ENCODE assay signal across 21 cellular contexts in the genomic region with DNA sequence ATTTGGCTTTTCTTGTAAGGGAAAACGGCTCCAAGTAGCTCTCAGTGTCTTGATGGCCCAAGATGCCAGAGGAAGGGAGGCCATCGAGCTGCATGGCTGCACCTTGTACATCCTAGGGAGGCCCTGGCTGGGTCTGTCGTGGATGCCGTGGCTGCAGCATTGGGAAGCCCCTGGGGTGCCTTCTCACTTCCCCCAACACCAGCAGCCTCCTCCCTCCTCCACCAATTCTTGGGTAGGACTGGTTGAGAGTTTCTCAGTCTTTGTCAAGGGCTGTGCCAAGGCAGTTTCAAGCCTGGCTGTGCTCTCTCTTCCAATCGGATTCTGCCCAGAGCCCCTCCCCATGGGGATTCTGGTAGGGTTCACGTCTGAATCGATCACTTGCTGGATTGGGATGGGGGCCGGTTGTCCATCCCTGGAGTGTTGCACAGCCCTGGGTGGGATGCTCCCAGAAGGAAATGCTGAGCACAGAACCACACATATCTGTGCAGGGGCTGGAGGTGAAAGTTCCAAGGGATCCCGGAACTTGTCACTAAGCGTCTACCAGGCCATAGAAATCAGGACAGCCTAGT. TPM values are rescaled to one million over a fixed set of nuclear protein-coding genes. Genes with fewer than 3 reads are reported as not detected.
A peak's percentile ranks its signal among the peaks of the same experiment; 100 is the strongest.
DNase-seq lines count a peak whose midpoint lies in the region; ATAC-seq and TF ChIP-seq lines count a peak whose summit lies in the region.
"Had no signal": no experiment of that assay in that cellular context is flagged by ENCODE, and none has a peak within 500 bp of the region (broad histone marks: within the 10 kb centered on the region; RNA-seq: fewer than 3 reads in every experiment).

No MANE protein-coding gene starts in this region.

- H3K27ac ChIP-seq in coronary artery: peak overlapping the region; percentile 18 to 69
- H3K27ac ChIP-seq: stomach had no signal

- H3K4me3 Mint-ChIP-seq in nephron progenitor cell (peak overlapping the region; percentile 76), natural killer cell (no peak overlapping the region)
- H3K4me3 Mint-ChIP-seq: activated B cell treated with CpG ODN at 0.5 μM for 24 hours; activated CD4-positive, alpha-beta memory T cell treated with anti-CD3 and anti-CD28 coated beads for 36 hours; activated T-cell treated with anti-CD3 and anti-CD28 coated beads, Interleukin-2, amount 50 U/mL, for 24 hours had no signal

- peaks cover 6% of the 10 kb centered on the region for H3K27me3 Mint-ChIP-seq in nephron progenitor cell (ENCODE audit: low read depth, poor library complexity)
- H3K27me3 Mint-ChIP-seq in natural killer cell (ENCODE audit: low read depth in 2 of 2): peaks cover 5 to 7% of the 10 kb centered on the region in 2 donors
- H3K27me3 Mint-ChIP-seq: activated naive CD4-positive, alpha-beta T cell treated with anti-CD3 and anti-CD28 coated beads, Interleukin-2, amount 50 U/mL, for 24 hours; activated T-cell treated with anti-CD3 and anti-CD28 coated beads, Interleukin-2, amount 50 U/mL, for 24 hours had no signal

- DNase-seq in Right ventricle myocardium superior (peak; percentile 32), left cardiac atrium (no peak), coronary artery (ENCODE audit: low spot score) (no peak), nephron progenitor cell (no peak), natural killer cell (no peak), DMS53 (lab: John Stamatoyannopoulos, UW) (no peak), DMS 273 (lab: John Stamatoyannopoulos, UW; ENCODE audit: unreplicated experiment) (no peak)
- DNase-seq: activated B cell treated with CpG ODN at 0.5 μM for 24 hours; activated T-cell treated with anti-CD3 and anti-CD28 coated beads, Interleukin-2, amount 50 U/mL, for 24 hours; KG1; midbrain; NCI-H187; NCI-H2227 treated with DMSO at 0.1 percent for 48 hours; NCI-H82; nucleus accumbens; OCI-M1; retina; stomach had no signal

- intact Hi-C loops in Right ventricle myocardium superior (cut with DNase I) (no loop called here), left cardiac atrium (cut with DNase I) (loop anchor here in 1 of 2 donors (10.0 kb wide), 1 partner anchor 296 kb away; no protein-coding TSS in a partner anchor), natural killer cell (cut with micrococcal nuclease) (no loop called here)

- TF ChIP-seq CTCF in coronary artery (IDR thresholded peaks at IDR 0.05) (no peak), nephron progenitor cell (IDR thresholded peaks at IDR 0.05) (no peak), natural killer cell (IDR thresholded peaks at IDR 0.05) (no peak)

- H3K9me3 Mint-ChIP-seq in nephron progenitor cell: peaks cover 1% of the 10 kb centered on the region
- no peaks in the 10 kb centered on the region for H3K9me3 Mint-ChIP-seq in natural killer cell
- H3K9me3 Mint-ChIP-seq: activated B cell treated with CpG ODN at 0.5 μM for 24 hours; activated naive CD4-positive, alpha-beta T cell treated with anti-CD3 and anti-CD28 coated beads, Interleukin-2, amount 50 U/mL, for 24 hours; activated T-cell treated with anti-CD3 and anti-CD28 coated beads, Interleukin-2, amount 50 U/mL, for 24 hours had no signal

- H3K27ac Mint-ChIP-seq in nephron progenitor cell: peak overlapping the region; percentile 30
- no peak overlapping the region for H3K27ac Mint-ChIP-seq in natural killer cell
- H3K27ac Mint-ChIP-seq: activated B cell treated with CpG ODN at 0.5 μM for 24 hours; activated CD4-positive, alpha-beta memory T cell treated with anti-CD3 and anti-CD28 coated beads for 36 hours; activated naive CD4-positive, alpha-beta T cell treated with anti-CD3 and anti-CD28 coated beads, Interleukin-2, amount 50 U/mL, for 24 hours; activated T-cell treated with anti-CD3 and anti-CD28 coated beads, Interleukin-2, amount 50 U/mL, for 24 hours had no signal

- H3K4me3 ChIP-seq in coronary artery: no peak overlapping the region
- H3K4me3 ChIP-seq: stomach had no signal

- H3K4me1 Mint-ChIP-seq in nephron progenitor cell: peaks cover 59% of the 10 kb centered on the region
- peaks cover 44 to 57% of the 10 kb centered on the region in 2 donors for H3K4me1 Mint-ChIP-seq in natural killer cell

- ATAC-seq in Right ventricle myocardium superior (ENCODE audit: poor library complexity) (no peak), left cardiac atrium (no peak), natural killer cell (no peak), GM21515 (IDR thresholded peaks at IDR 0.05; ENCODE audit: unreplicated experiment) (no peak)

- no peaks in the 10 kb centered on the region for H3K36me3 Mint-ChIP-seq in nephron progenitor cell (ENCODE audit: low read depth)
- no peaks in the 10 kb centered on the region for H3K36me3 Mint-ChIP-seq in natural killer cell
- H3K36me3 Mint-ChIP-seq: activated CD4-positive, alpha-beta memory T cell treated with anti-CD3 and anti-CD28 coated beads for 36 hours; activated naive CD4-positive, alpha-beta T cell treated with anti-CD3 and anti-CD28 coated beads, Interleukin-2, amount 50 U/mL, for 24 hours had no signal

RNA-seq across cellular contexts. Expression of a gene that starts 14.0 kb away (rescaled TPM):
- 13.0 TPM for total RNA-seq in Right ventricle myocardium superior
- 10 to 100 TPM; 16.8 to 19.1 TPM for total RNA-seq in left cardiac atrium
- 1 to 10 TPM in 2 of 3 donors, under 1 TPM in 1; 0.82 to 3.0 (median 1.5) TPM for total RNA-seq in natural killer cell

RNA-seq across cellular contexts. Expression of a gene that starts 44.1 kb away (rescaled TPM):
- 20.9 TPM for total RNA-seq in Right ventricle myocardium superior
- 10 to 100 TPM; 33.3 to 40.6 TPM for total RNA-seq in left cardiac atrium
- total RNA-seq in natural killer cell: 10 to 100 TPM; 24.3 to 37.1 (median 31.2) TPM
